8 cellular contexts compared by ENCODE assay signal in genomic region chr6:24524801-24525200, GRCh38. TPM values are rescaled to one million over a fixed set of nuclear protein-coding genes. Genes with fewer than 3 reads are reported as not detected.
DNase-seq lines count a peak whose midpoint lies in the region; ATAC-seq and TF ChIP-seq lines count a peak whose summit lies in the region.

No MANE protein-coding gene starts in this region.

- no peak overlapping the region for H3K4me3 ChIP-seq in CD4-positive, CD25-positive, alpha-beta regulatory T cell (ENCODE audit: low read depth, low read length)
- H3K4me3 ChIP-seq in trophoblast cell (ENCODE audit: low read depth, low read length), result no peak overlapping the region
- no peak overlapping the region for H3K4me3 ChIP-seq in CD8-positive, alpha-beta T cell (ENCODE audit: low read depth, low read length)
- no peak overlapping the region for H3K4me3 ChIP-seq in heart left ventricle

- no peaks in the 10 kb centered on the region for H3K36me3 ChIP-seq in CD4-positive, CD25-positive, alpha-beta regulatory T cell (ENCODE audit: control insufficient read depth, insufficient read depth, low read length)
- no peaks in the 10 kb centered on the region for H3K36me3 ChIP-seq in trophoblast cell (ENCODE audit: control insufficient read depth in 1 of 2, insufficient read depth in 2 of 2, low read length in 2 of 2)
- no peaks in the 10 kb centered on the region for H3K36me3 ChIP-seq in CD8-positive, alpha-beta T cell (ENCODE audit: insufficient read depth, low read length)
- peaks cover 0 to 20% (median 6%) of the 10 kb centered on the region in 9 donors for H3K36me3 ChIP-seq in heart left ventricle

- H3K4me3 Mint-ChIP-seq in CD4-positive, CD25-positive, alpha-beta regulatory T cell, result no peak overlapping the region
- H3K4me3 Mint-ChIP-seq in chondrocyte (ENCODE audit: unreplicated experiment), result no peak overlapping the region
- no peak overlapping the region for H3K4me3 Mint-ChIP-seq in CD8-positive, alpha-beta T cell

- no peaks in the 10 kb centered on the region for H3K79me2 ChIP-seq in trophoblast cell (ENCODE audit: control insufficient read depth, insufficient read depth, low read length, poor library complexity)

- CTCF ChIA-PET in CD8-positive, alpha-beta T cell (lab: Charles Lee), result no interaction called here

- no peaks in the 10 kb centered on the region for H3K4me1 ChIP-seq in CD4-positive, CD25-positive, alpha-beta regulatory T cell (ENCODE audit: control insufficient read depth, insufficient read depth, low read length, poor library complexity, severe bottlenecking)
- H3K4me1 ChIP-seq in trophoblast cell (ENCODE audit: control insufficient read depth in 1 of 2, insufficient read depth in 2 of 2, low read length in 2 of 2) (no peaks in the 10 kb centered on the region), heart left ventricle (no peaks in the 10 kb centered on the region)
- H3K4me1 ChIP-seq in CD8-positive, alpha-beta T cell (ENCODE audit: insufficient read depth, low read length), result peaks cover 4% of the 10 kb centered on the region

- no peak overlapping the region for H2BK12ac ChIP-seq in trophoblast cell (ENCODE audit: low read length)

- H3K4me2 ChIP-seq in trophoblast cell (ENCODE audit: low read length), result no peak overlapping the region

- no peak for ATAC-seq in CD4-positive, CD25-positive, alpha-beta regulatory T cell (ENCODE audit: low read depth in 2 of 2)
- ATAC-seq in GM21529 (IDR thresholded peaks at IDR 0.05; ENCODE audit: unreplicated experiment) (peak; percentile 47), GM21619 (IDR thresholded peaks at IDR 0.05; ENCODE audit: unreplicated experiment) (no peak), heart left ventricle (no peak)
- no peak for ATAC-seq in CD8-positive, alpha-beta T cell

- H3K9me3 ChIP-seq in CD4-positive, CD25-positive, alpha-beta regulatory T cell (ENCODE audit: control insufficient read depth in 2 of 2, low read length in 2 of 2), result no peaks in the 10 kb centered on the region
- H3K9me3 ChIP-seq in trophoblast cell (ENCODE audit: insufficient read depth, low read depth, low read length), result no peaks in the 10 kb centered on the region
- no peaks in the 10 kb centered on the region for H3K9me3 ChIP-seq in CD8-positive, alpha-beta T cell (ENCODE audit: low read length)
- no peaks in the 10 kb centered on the region for H3K9me3 ChIP-seq in heart left ventricle

- intact Hi-C loops in CD8-positive, alpha-beta T cell (cut with DNase I, micrococcal nuclease), result loop anchor here in 1 of 2 experiments (5.0 kb wide), 1 partner anchor 92 kb away; no protein-coding TSS in a partner anchor
- intact Hi-C loops in heart left ventricle (cut with DNase I), result loop anchor here in 3 of 10 donors (5.0 to 10.0 kb wide), 2 partner anchors 92 to 100 kb away; no protein-coding TSS in a partner anchor

- H3K27ac ChIP-seq in CD4-positive, CD25-positive, alpha-beta regulatory T cell (ENCODE audit: insufficient read depth, low read length, poor library complexity, severe bottlenecking), result no peak overlapping the region
- H3K27ac ChIP-seq in trophoblast cell (ENCODE audit: low read depth, low read length) (no peak overlapping the region), heart left ventricle (no peak overlapping the region)
- H3K27ac ChIP-seq in CD8-positive, alpha-beta T cell (ENCODE audit: low read depth, low read length), result no peak overlapping the region

- no peak overlapping the region for H3K14ac ChIP-seq in trophoblast cell (ENCODE audit: low read length)

- no peak overlapping the region for H4K91ac ChIP-seq in trophoblast cell (ENCODE audit: low read depth, low read length)

- no peaks in the 10 kb centered on the region for H3K79me1 ChIP-seq in trophoblast cell (ENCODE audit: low read length)

- H3K9me3 Mint-ChIP-seq in CD4-positive, CD25-positive, alpha-beta regulatory T cell, result no peaks in the 10 kb centered on the region
- H3K9me3 Mint-ChIP-seq in chondrocyte (ENCODE audit: low read depth), result no peaks in the 10 kb centered on the region
- H3K9me3 Mint-ChIP-seq in CD8-positive, alpha-beta T cell, result no peaks in the 10 kb centered on the region

- peak; percentile 83 for TF ChIP-seq CTCF in chondrocyte (IDR thresholded peaks at IDR 0.05)
- no peak for TF ChIP-seq CTCF in CD8-positive, alpha-beta T cell (IDR thresholded peaks at IDR 0.05)
- TF ChIP-seq CTCF in heart left ventricle (IDR thresholded peaks at IDR 0.05), result peak in 3 of 12 donors; percentile 9 to 21 (median 10)

- H2BK120ac ChIP-seq in trophoblast cell (ENCODE audit: insufficient read depth, low read length, poor library complexity), result no peak overlapping the region

- no peak for TF ChIP-seq POLR2A in heart left ventricle (IDR thresholded peaks at IDR 0.05)

- no peak overlapping the region for H3K18ac ChIP-seq in trophoblast cell (ENCODE audit: low read length)

- no peak overlapping the region for H3K9ac ChIP-seq in trophoblast cell (ENCODE audit: low read length)

- no peak overlapping the region for H2BK5ac ChIP-seq in trophoblast cell (ENCODE audit: low read depth, low read length, poor library complexity)

- no peak overlapping the region for H2AFZ ChIP-seq in trophoblast cell (ENCODE audit: insufficient read depth, low read length, poor library complexity)

- peaks cover 0 to 14% (median 2%) of the 10 kb centered on the region in 4 donors for H3K4me1 Mint-ChIP-seq in CD4-positive, CD25-positive, alpha-beta regulatory T cell
- no peaks in the 10 kb centered on the region for H3K4me1 Mint-ChIP-seq in chondrocyte (ENCODE audit: low read depth)
- H3K4me1 Mint-ChIP-seq in CD8-positive, alpha-beta T cell (ENCODE audit: low read depth), result peaks cover 12% of the 10 kb centered on the region

- no peak overlapping the region for H4K8ac ChIP-seq in trophoblast cell (ENCODE audit: low read depth, low read length)

- H3K27me3 Mint-ChIP-seq in CD4-positive, CD25-positive, alpha-beta regulatory T cell, result no peaks in the 10 kb centered on the region
- H3K27me3 Mint-ChIP-seq in chondrocyte (ENCODE audit: low read depth), result no peaks in the 10 kb centered on the region
- H3K27me3 Mint-ChIP-seq in CD8-positive, alpha-beta T cell (ENCODE audit: low read depth), result no peaks in the 10 kb centered on the region

- H3K27me3 ChIP-seq in CD4-positive, CD25-positive, alpha-beta regulatory T cell (ENCODE audit: control insufficient read depth, insufficient read depth, low read length), result no peaks in the 10 kb centered on the region
- no peaks in the 10 kb centered on the region for H3K27me3 ChIP-seq in trophoblast cell (ENCODE audit: insufficient read depth, low read length)
- H3K27me3 ChIP-seq in CD8-positive, alpha-beta T cell (ENCODE audit: insufficient read depth, low read length), result no peaks in the 10 kb centered on the region
- H3K27me3 ChIP-seq in heart left ventricle, result no peaks in the 10 kb centered on the region

- H3K23ac ChIP-seq in trophoblast cell (ENCODE audit: low read length), result no peak overlapping the region

- POLR2A ChIA-PET in CD8-positive, alpha-beta T cell (lab: Charles Lee), result no interaction called here

- no peak overlapping the region for H4K12ac ChIP-seq in trophoblast cell (ENCODE audit: low read depth, low read length)

- DNase-seq in CD4-positive, CD25-positive, alpha-beta regulatory T cell, result peak in 2 of 3 donors; percentile 23 to 61
- DNase-seq in NCI-H2171 treated with DMSO at 0.1 percent for 48 hours (lab: John Stamatoyannopoulos, UW), result peak; percentile 51
- DNase-seq in chondrocyte (ENCODE audit: low spot score), result no peak
- DNase-seq in trophoblast cell, result peak; percentile 20 to 74
- DNase-seq in CD8-positive, alpha-beta T cell, result no peak
- DNase-seq in heart left ventricle, result no peak

- no peak overlapping the region for H3K27ac Mint-ChIP-seq in CD4-positive, CD25-positive, alpha-beta regulatory T cell
- no peak overlapping the region for H3K27ac Mint-ChIP-seq in chondrocyte (ENCODE audit: unreplicated experiment)
- H3K27ac Mint-ChIP-seq in CD8-positive, alpha-beta T cell, result no peak overlapping the region

- H3K36me3 Mint-ChIP-seq in CD4-positive, CD25-positive, alpha-beta regulatory T cell, result peaks cover 8% of the 10 kb centered on the region
- peaks cover 3% of the 10 kb centered on the region for H3K36me3 Mint-ChIP-seq in chondrocyte (ENCODE audit: low read depth)
- H3K36me3 Mint-ChIP-seq in CD8-positive, alpha-beta T cell, result peaks cover 20% of the 10 kb centered on the region

- H2AK5ac ChIP-seq in trophoblast cell (ENCODE audit: low read length), result no peak overlapping the region

- no peak overlapping the region for H3K4ac ChIP-seq in trophoblast cell (ENCODE audit: low read depth, low read length)

- no CpG with 5 or more reads among the region's 5 CpGs for WGBS in trophoblast cell (ENCODE audit: extremely low coverage, insufficient coverage, insufficient read length)
- 62 to 73% (median 64%) methylated on average over 5 of the region's 5 CpGs for WGBS in heart left ventricle, 4 donors

RNA-seq across cellular contexts. Expression of gene ALDH5A1, which starts 30.0 kb away (rescaled TPM):
- 4.7 TPM for total RNA-seq in CD4-positive, CD25-positive, alpha-beta regulatory T cell
- 10 to 100 TPM in 2 of 4 donors, 1 to 10 TPM in 2; 9.1 to 14.9 (median 10.2) TPM for polyA plus RNA-seq in CD4-positive, CD25-positive, alpha-beta regulatory T cell
- total RNA-seq in chondrocyte (7.2 to 7.4 TPM (median 7.4 TPM) in 3 replicates), heart left ventricle (10 to 100 TPM; 16.6 to 35.5 (median 20.6) TPM)
- polyA plus RNA-seq in trophoblast cell (2013), result 3.1 and 3.3 TPM in 2 replicates
- 1 to 10 TPM; 4.0 to 4.7 TPM for total RNA-seq in CD8-positive, alpha-beta T cell
- polyA plus RNA-seq in heart left ventricle, result 1 to 10 TPM; 3.0 to 8.9 TPM

RNA-seq across cellular contexts. Expression of gene GPLD1, which starts 35.4 kb away (rescaled TPM):
- total RNA-seq in CD4-positive, CD25-positive, alpha-beta regulatory T cell, result 1.7 TPM
- 1 to 10 TPM in 1 of 4 donors, under 1 TPM in 3; 0.36 to 1.3 (median 0.70) TPM for polyA plus RNA-seq in CD4-positive, CD25-positive, alpha-beta regulatory T cell
- total RNA-seq in chondrocyte, result 4.2 to 4.4 TPM (median 4.2 TPM) in 3 replicates
- 0.61 and 0.68 TPM in 2 replicates for polyA plus RNA-seq in trophoblast cell (2013)
- total RNA-seq in CD8-positive, alpha-beta T cell, result under 1 TPM; 0.19 to 0.73 TPM
- total RNA-seq in heart left ventricle, result under 1 TPM; 0.39 to 0.99 (median 0.85) TPM
- under 1 TPM; 0.18 to 0.34 TPM for polyA plus RNA-seq in heart left ventricle

Comparison
In these comparisons a context has a peak if more than half of its experiments do, and no peak if none do; other contexts are left out.
1. DNase-seq: peak in CD4-positive, CD25-positive, alpha-beta regulatory T cell (2 of 3), NCI-H2171 treated with DMSO at 0.1 percent for 48 hours (single experiment) and trophoblast cell (2 of 2); none in chondrocyte (single experiment), CD8-positive, alpha-beta T cell (0 of 7) and heart left ventricle (0 of 5).